ENCODE assay signal across 15 cellular contexts in the genomic region with DNA sequence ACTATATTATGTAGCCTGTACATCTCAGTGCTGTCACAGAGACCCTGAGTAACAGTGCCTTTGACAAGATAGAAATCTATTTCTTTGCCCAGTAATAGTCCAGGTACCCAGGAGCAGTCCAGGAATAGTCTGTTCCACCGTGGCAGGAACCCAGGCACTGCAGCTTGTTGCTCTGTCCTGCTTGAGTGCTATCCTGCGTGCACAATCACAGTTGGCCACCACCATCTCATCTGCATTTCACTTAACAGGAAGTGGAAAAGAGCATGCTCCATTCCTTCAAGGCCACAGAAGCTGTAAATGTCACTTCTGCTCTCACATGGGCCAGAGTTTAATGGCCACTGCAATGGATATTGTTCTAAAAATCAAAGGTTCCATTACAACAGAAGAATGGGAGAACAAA.
"Had no signal": no experiment of that assay in that cellular context is flagged by ENCODE, and none has a peak within 500 bp of the region (broad histone marks: within the 10 kb centered on the region; RNA-seq: fewer than 3 reads in every experiment).

No MANE protein-coding gene starts in this region.

- ATAC-seq: left cardiac atrium, natural killer cell had no signal

- H3K36me3 ChIP-seq: ovary, tibial artery, uterus had no signal

- H3K27ac Mint-ChIP-seq: natural killer cell; stimulated activated naive CD8-positive, alpha-beta T cell treated with anti-CD3 and anti-CD28 coated beads, Interleukin-15, Interleukin-2, amounts not matched to agents 100 ng/mL and 50 ng/mL, for 24 hours had no signal

- H3K4me1 ChIP-seq: tibial artery, upper lobe of left lung, uterus had no signal

- H3K4me3 ChIP-seq: coronary artery, ovary, tibial artery, upper lobe of left lung, uterus had no signal

- DNase-seq: effector CD8-positive, alpha-beta T cell; kidney; left cardiac atrium; natural killer cell; nucleus accumbens; ovary; right cardiac atrium; small intestine; stimulated activated CD4-positive, alpha-beta T cell treated with anti-CD3 and anti-CD28 coated beads, Interleukin-2, amount 100 ng/mL, for 48 hours; tibial artery; upper lobe of left lung; uterus had no signal

- H3K4me1 Mint-ChIP-seq: neural crest cell had no signal

- H3K9me3 Mint-ChIP-seq: natural killer cell; neural crest cell; stimulated activated naive CD8-positive, alpha-beta T cell treated with anti-CD3 and anti-CD28 coated beads, Interleukin-15, Interleukin-2, amounts not matched to agents 100 ng/mL and 50 ng/mL, for 24 hours had no signal

- H3K27me3 Mint-ChIP-seq: stimulated activated naive CD8-positive, alpha-beta T cell treated with anti-CD3 and anti-CD28 coated beads, Interleukin-15, Interleukin-2, amounts not matched to agents 100 ng/mL and 50 ng/mL, for 24 hours had no signal

- H3K27me3 ChIP-seq: ovary, tibial artery, upper lobe of left lung, uterus had no signal

- H3K4me3 Mint-ChIP-seq: natural killer cell; neural crest cell; stimulated activated naive CD8-positive, alpha-beta T cell treated with anti-CD3 and anti-CD28 coated beads, Interleukin-15, Interleukin-2, amounts not matched to agents 100 ng/mL and 50 ng/mL, for 24 hours had no signal

- H3K9me3 ChIP-seq: ovary, tibial artery, upper lobe of left lung, uterus had no signal

- H3K27ac ChIP-seq: coronary artery, ovary, tibial artery, upper lobe of left lung, uterus had no signal
